24 cellular contexts compared by ENCODE assay signal in the genomic region with DNA sequence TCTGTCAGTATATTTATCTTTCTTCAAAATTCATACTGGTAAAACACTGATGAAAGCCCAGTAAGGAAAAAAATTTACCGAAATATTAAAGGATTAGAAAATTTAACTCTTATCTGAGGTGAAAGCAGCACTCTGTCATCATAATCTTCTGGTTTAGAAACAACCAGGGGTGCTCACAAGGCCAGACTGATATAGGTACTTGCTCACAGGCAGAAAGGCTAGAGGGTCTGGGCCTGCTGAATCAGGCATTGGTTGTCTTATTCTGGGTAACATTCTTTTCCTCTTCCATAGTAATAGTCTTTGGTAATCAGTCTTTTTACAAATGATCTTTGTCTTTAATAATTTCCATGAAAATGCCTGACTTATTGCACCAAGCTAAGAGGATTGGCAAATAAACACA.
"Had no signal": no experiment of that assay in that cellular context is flagged by ENCODE, and none has a peak within 500 bp of the region (broad histone marks: within the 10 kb centered on the region; RNA-seq: fewer than 3 reads in every experiment).

No MANE protein-coding gene starts in this region.

- H3K4me3 ChIP-seq: adrenal gland, cardiac muscle cell, mucosa of descending colon, right lobe of liver, stomach, suprapubic skin, tibial nerve had no signal

- H3K27ac ChIP-seq: adrenal gland, cardiac muscle cell, right lobe of liver, stomach, suprapubic skin, tibial nerve, WERI-Rb-1 had no signal

- H3K9me3 ChIP-seq: adrenal gland, mucosa of descending colon, right lobe of liver, stomach, suprapubic skin, tibial nerve had no signal

- H3K36me3 Mint-ChIP-seq: activated naive CD8-positive, alpha-beta T cell; stimulated activated memory B cell treated with anti-CD40 and anti-IgM and Interleukin-4, amounts not matched to agents 10 μg/mL and 1 μg/mL and 100 μg/mL, for 72 hours had no signal

- H3K27me3 Mint-ChIP-seq: activated naive CD8-positive, alpha-beta T cell; stimulated activated memory B cell treated with anti-CD40 and anti-IgM and Interleukin-4, amounts not matched to agents 10 μg/mL and 1 μg/mL and 100 μg/mL, for 72 hours had no signal

- H3K4me1 Mint-ChIP-seq: nephron progenitor cell; stimulated activated memory B cell treated with anti-CD40 and anti-IgM and Interleukin-4, amounts not matched to agents 10 μg/mL and 1 μg/mL and 100 μg/mL, for 72 hours had no signal

- H3K36me3 ChIP-seq: adrenal gland, cardiac muscle cell, right lobe of liver, stomach, suprapubic skin, tibial nerve, WERI-Rb-1 had no signal

- H3K4me3 Mint-ChIP-seq: activated naive CD8-positive, alpha-beta T cell; endodermal cell; nephron progenitor cell; stimulated activated memory B cell treated with anti-CD40 and anti-IgM and Interleukin-4, amounts not matched to agents 10 μg/mL and 1 μg/mL and 100 μg/mL, for 72 hours had no signal

- H3K4me1 ChIP-seq: adrenal gland, right lobe of liver, stomach, suprapubic skin, tibial nerve had no signal

- H3K27me3 ChIP-seq: adrenal gland, cardiac muscle cell, right lobe of liver, stomach, suprapubic skin, tibial nerve had no signal

- DNase-seq: activated CD4-positive, alpha-beta T cell treated with anti-CD3 and anti-CD28 coated beads for 1 hour; activated CD4-positive, alpha-beta T cell treated with anti-CD3 and anti-CD28 coated beads, Interleukin-2, amount 50 U/mL, for 1 hour; activated T-cell treated with anti-CD3 and anti-CD28 coated beads, Interleukin-2, amount 50 U/mL, for 1 hour; adrenal gland; cortex of kidney; endodermal cell; foreskin melanocyte; hippocampal formation; mesenchymal stem cell; mucosa of descending colon; nephron progenitor cell; occipital lobe; posterior cingulate gyrus; right lobe of liver; small intestine; stimulated activated CD4-positive, alpha-beta T cell treated with anti-CD3 and anti-CD28 coated beads, Interleukin-2, amount 100 ng/mL, for 24 hours; stomach; T-helper 1 cell; WERI-Rb-1 had no signal

- H3K27ac Mint-ChIP-seq: activated naive CD8-positive, alpha-beta T cell; endodermal cell; nephron progenitor cell; stimulated activated memory B cell treated with anti-CD40 and anti-IgM and Interleukin-4, amounts not matched to agents 10 μg/mL and 1 μg/mL and 100 μg/mL, for 72 hours had no signal

- H3K9me3 Mint-ChIP-seq: nephron progenitor cell had no signal

- ATAC-seq: mucosa of descending colon; right lobe of liver; stimulated activated memory B cell treated with anti-CD40 and anti-IgM and Interleukin-4, amounts not matched to agents 10 μg/mL and 1 μg/mL and 100 μg/mL, for 72 hours had no signal
